ENCODE assay signal across 8 cellular contexts in the genomic region with DNA sequence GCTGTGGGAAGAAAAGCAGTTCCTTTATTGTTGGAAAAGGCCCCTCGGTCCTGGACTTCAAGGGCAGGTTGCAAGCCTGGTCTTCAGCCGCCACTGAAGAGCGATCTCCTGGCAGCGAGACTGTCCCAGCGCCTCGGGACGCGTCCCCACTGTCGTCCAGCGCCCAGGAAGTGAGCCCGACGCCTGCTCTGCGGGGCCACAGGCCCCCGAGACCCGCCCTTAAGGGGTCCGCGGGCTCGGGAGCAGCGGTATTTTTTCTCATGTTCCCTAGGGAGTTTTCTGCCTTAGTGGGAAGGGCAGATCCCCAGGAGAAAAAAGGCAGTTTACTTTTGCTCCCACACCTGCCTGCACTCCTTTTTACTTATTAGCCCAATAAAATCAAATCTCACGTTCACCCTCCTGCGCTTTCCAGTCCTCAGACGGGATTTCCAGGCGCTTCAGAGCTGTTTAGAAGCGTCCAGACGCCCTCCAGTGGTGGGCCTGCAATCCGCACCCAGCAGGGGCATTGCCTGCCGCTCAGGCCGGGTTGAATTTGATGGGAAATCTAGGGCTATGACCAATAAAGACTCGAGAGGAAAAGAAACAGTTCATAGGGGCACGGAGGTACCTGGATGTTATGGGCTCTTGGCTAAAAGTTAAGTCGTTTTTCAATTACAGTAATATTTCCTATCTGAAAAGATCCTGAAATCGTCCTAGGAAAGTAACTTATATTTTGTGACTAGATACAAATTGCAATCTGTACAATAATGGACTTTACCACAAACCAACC. TPM values are rescaled to one million over a fixed set of nuclear protein-coding genes. Genes with fewer than 3 reads are reported as not detected.
DNase-seq lines count a peak whose midpoint lies in the region; ATAC-seq lines count a peak whose summit lies in the region.

No MANE protein-coding gene starts in this region.

- peak; percentile 52 to 58 for ATAC-seq in CD4-positive, CD25-positive, alpha-beta regulatory T cell (ENCODE audit: low read depth in 2 of 2)
- ATAC-seq in GM19438 (IDR thresholded peaks at IDR 0.05; ENCODE audit: low read depth, unreplicated experiment): peak; percentile 55
- peak; percentile 59 for ATAC-seq in HG03558 (IDR thresholded peaks at IDR 0.05; ENCODE audit: extremely low read depth, unreplicated experiment)

- H3K4me1 ChIP-seq in CD4-positive, CD25-positive, alpha-beta regulatory T cell (ENCODE audit: control insufficient read depth, insufficient read depth, low read length, poor library complexity, severe bottlenecking): peaks cover 41% of the 10 kb centered on the region
- H3K4me1 ChIP-seq in effector memory CD4-positive, alpha-beta T cell (ENCODE audit: control insufficient read depth, insufficient read depth, low read length, poor library complexity, severe bottlenecking): peaks cover 36% of the 10 kb centered on the region

- no peaks in the 10 kb centered on the region for H3K36me3 ChIP-seq in CD4-positive, CD25-positive, alpha-beta regulatory T cell (ENCODE audit: control insufficient read depth, insufficient read depth, low read length)
- no peaks in the 10 kb centered on the region for H3K36me3 ChIP-seq in effector memory CD4-positive, alpha-beta T cell (ENCODE audit: control insufficient read depth, insufficient read depth, low read length)

- peaks cover 0 to 5% (median 0%) of the 10 kb centered on the region in 7 donors for H3K9me3 Mint-ChIP-seq in CD4-positive, CD25-positive, alpha-beta regulatory T cell

- no peak overlapping the region for H3K27ac ChIP-seq in CD4-positive, CD25-positive, alpha-beta regulatory T cell (ENCODE audit: insufficient read depth, low read length, poor library complexity, severe bottlenecking)
- no peak overlapping the region for H3K27ac ChIP-seq in effector memory CD4-positive, alpha-beta T cell (ENCODE audit: insufficient read depth, low read length, poor library complexity, severe bottlenecking)

- H3K4me1 Mint-ChIP-seq in CD4-positive, CD25-positive, alpha-beta regulatory T cell: peaks cover 0 to 39% (median 7%) of the 10 kb centered on the region in 4 donors

- DNase-seq in CD4-positive, CD25-positive, alpha-beta regulatory T cell: peak; percentile 11 to 67 (median 32)
- peak; percentile 88 for DNase-seq in NCI-H748 treated with DMSO at 0.1 percent for 48 hours (lab: John Stamatoyannopoulos, UW)
- DNase-seq in activated CD8-positive, alpha-beta memory T cell treated with anti-CD3 and anti-CD28 coated beads for 1 hour (ENCODE audit: extremely low read depth in 1 of 2, low read depth in 1 of 2): peak; percentile 37 to 50
- DNase-seq in effector memory CD4-positive, alpha-beta T cell: peak in 2 of 3 donors; percentile 23 to 25
- DNase-seq in medulla oblongata (ENCODE audit: extremely low spot score): peak; percentile 88
- DNase-seq in stimulated activated CD4-positive, alpha-beta T cell treated with anti-CD3 and anti-CD28 coated beads, TNF-alpha, amount 100 ng/mL, for 48 hours (ENCODE audit: low read depth in 3 of 3): peak; percentile 59 to 67 (median 60)

- H3K9me3 ChIP-seq in CD4-positive, CD25-positive, alpha-beta regulatory T cell (ENCODE audit: control insufficient read depth in 2 of 2, low read length in 2 of 2): no peaks in the 10 kb centered on the region
- H3K9me3 ChIP-seq in effector memory CD4-positive, alpha-beta T cell (ENCODE audit: control insufficient read depth, low read length): no peaks in the 10 kb centered on the region

- peaks cover 24% of the 10 kb centered on the region for H3K27me3 ChIP-seq in CD4-positive, CD25-positive, alpha-beta regulatory T cell (ENCODE audit: control insufficient read depth, insufficient read depth, low read length)
- H3K27me3 ChIP-seq in effector memory CD4-positive, alpha-beta T cell (replicated peaks; ENCODE audit: control insufficient read depth, insufficient read depth, low read length, poor library complexity, severe bottlenecking): peaks cover 29% of the 10 kb centered on the region

- no peaks in the 10 kb centered on the region for H3K36me3 Mint-ChIP-seq in CD4-positive, CD25-positive, alpha-beta regulatory T cell

- H3K4me3 Mint-ChIP-seq in CD4-positive, CD25-positive, alpha-beta regulatory T cell: peak overlapping the region; percentile 67 to 84 (median 78)

- H3K4me3 ChIP-seq in CD4-positive, CD25-positive, alpha-beta regulatory T cell (ENCODE audit: low read depth, low read length): no peak overlapping the region
- peak overlapping the region; percentile 45 for H3K4me3 ChIP-seq in effector memory CD4-positive, alpha-beta T cell (ENCODE audit: insufficient read depth, low read depth, low read length, poor library complexity, severe bottlenecking)

- peak overlapping the region in 1 of 3 donors; percentile 82 for H3K27ac Mint-ChIP-seq in CD4-positive, CD25-positive, alpha-beta regulatory T cell

- peaks cover 57% of the 10 kb centered on the region for H3K27me3 Mint-ChIP-seq in CD4-positive, CD25-positive, alpha-beta regulatory T cell

RNA-seq across cellular contexts. Expression of a gene that starts 2.8 kb away (rescaled TPM):
- not detected for total RNA-seq in CD4-positive, CD25-positive, alpha-beta regulatory T cell
- under 1 TPM in 1 of 4 donors, not detected in 3; 0.73 TPM for polyA plus RNA-seq in CD4-positive, CD25-positive, alpha-beta regulatory T cell

Comparison
In these comparisons a context has a peak if more than half of its experiments do, and no peak if none do; other contexts are left out.
1. DNase-seq: peak in every context shown above with its lines; median percentile 88 in NCI-H748 treated with DMSO at 0.1 percent for 48 hours; 88 in medulla oblongata; 60 in stimulated activated CD4-positive, alpha-beta T cell treated with anti-CD3 and anti-CD28 coated beads, TNF-alpha, amount 100 ng/mL, for 48 hours; 44 in activated CD8-positive, alpha-beta memory T cell treated with anti-CD3 and anti-CD28 coated beads for 1 hour; 32 in CD4-positive, CD25-positive, alpha-beta regulatory T cell; 24 in effector memory CD4-positive, alpha-beta T cell.